In the genomic region with DNA sequence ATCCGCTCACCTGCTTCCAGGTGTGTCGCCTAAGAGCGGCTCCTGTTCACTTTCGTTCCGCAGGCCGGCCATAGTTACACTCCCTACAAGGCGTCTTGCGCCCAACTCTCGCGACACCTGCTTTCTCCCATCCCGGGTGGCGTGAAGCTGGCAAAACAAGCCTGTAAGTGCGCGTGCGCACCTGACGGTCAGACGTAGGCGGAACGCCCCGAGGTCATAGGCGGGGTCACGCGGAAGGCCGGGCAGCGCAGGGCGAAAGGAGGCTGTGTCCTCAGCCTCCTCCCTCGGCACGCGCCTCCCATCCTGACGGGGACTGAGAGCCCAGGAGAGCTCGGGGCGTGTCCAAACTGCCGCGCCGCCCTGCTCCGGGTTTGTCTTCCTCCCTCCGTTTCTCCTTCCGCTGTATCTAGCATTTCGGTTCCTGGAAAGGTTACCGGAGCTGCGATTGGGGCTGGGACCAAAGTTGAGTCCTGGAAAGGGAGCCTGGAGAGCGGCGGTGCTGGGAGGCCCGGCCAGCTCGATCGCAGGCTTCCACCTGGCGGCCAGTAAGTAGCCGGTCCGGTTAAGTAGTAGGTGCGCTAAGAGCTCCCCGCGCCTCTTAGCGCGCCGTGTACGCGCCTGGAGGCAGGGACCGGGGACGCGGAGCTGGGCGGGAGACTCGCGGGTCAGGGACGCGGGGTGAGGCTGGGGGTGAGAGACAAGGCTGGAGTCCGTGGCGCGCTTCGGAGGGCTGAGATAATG, we compare ENCODE assay signal across 1 cellular context.
TF ChIP-seq lines count a peak whose summit lies in the region.

TSS of gene ABHD18 (plus strand) at position 345 of the 741 bp plus-strand sequence. CDS start 17,550 bp downstream, outside the sequence.
A gene with protein sequence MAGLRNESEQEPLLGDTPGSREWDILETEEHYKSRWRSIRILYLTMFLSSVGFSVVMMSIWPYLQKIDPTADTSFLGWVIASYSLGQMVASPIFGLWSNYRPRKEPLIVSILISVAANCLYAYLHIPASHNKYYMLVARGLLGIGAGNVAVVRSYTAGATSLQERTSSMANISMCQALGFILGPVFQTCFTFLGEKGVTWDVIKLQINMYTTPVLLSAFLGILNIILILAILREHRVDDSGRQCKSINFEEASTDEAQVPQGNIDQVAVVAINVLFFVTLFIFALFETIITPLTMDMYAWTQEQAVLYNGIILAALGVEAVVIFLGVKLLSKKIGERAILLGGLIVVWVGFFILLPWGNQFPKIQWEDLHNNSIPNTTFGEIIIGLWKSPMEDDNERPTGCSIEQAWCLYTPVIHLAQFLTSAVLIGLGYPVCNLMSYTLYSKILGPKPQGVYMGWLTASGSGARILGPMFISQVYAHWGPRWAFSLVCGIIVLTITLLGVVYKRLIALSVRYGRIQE (minus strand): TSS at position 112 of the 741 bp plus-strand sequence. CDS start 40 bp downstream, at position 72.

TF ChIP-seq in WTC11, 78 proteins besides CTCF, POLR2A, EP300 and RAD21 (continued from another document and continues in another):
- TF ChIP-seq, protein P1, sequence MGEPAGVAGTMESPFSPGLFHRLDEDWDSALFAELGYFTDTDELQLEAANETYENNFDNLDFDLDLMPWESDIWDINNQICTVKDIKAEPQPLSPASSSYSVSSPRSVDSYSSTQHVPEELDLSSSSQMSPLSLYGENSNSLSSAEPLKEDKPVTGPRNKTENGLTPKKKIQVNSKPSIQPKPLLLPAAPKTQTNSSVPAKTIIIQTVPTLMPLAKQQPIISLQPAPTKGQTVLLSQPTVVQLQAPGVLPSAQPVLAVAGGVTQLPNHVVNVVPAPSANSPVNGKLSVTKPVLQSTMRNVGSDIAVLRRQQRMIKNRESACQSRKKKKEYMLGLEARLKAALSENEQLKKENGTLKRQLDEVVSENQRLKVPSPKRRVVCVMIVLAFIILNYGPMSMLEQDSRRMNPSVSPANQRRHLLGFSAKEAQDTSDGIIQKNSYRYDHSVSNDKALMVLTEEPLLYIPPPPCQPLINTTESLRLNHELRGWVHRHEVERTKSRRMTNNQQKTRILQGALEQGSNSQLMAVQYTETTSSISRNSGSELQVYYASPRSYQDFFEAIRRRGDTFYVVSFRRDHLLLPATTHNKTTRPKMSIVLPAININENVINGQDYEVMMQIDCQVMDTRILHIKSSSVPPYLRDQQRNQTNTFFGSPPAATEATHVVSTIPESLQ (CRISPR knock-in tag; IDR thresholded peaks at IDR 0.05), result no peak
- no peak for TF ChIP-seq IRF2 (CRISPR knock-in tag; IDR thresholded peaks at IDR 0.05; ENCODE audit: borderline replicate concordance, low read depth)
- no peak for TF ChIP-seq CBFB (CRISPR knock-in tag; IDR thresholded peaks at IDR 0.05; ENCODE audit: low read depth)
- no peak for TF ChIP-seq ZMAT4 (CRISPR knock-in tag; IDR thresholded peaks at IDR 0.05)
- no peak for TF ChIP-seq NFE2L1 (CRISPR knock-in tag; IDR thresholded peaks at IDR 0.05)
- no peak for TF ChIP-seq HMGA2 (CRISPR knock-in tag; IDR thresholded peaks at IDR 0.05)
- no peak for TF ChIP-seq FOXJ3 (CRISPR knock-in tag; IDR thresholded peaks at IDR 0.05; ENCODE audit: borderline replicate concordance)
- TF ChIP-seq, protein P2, sequence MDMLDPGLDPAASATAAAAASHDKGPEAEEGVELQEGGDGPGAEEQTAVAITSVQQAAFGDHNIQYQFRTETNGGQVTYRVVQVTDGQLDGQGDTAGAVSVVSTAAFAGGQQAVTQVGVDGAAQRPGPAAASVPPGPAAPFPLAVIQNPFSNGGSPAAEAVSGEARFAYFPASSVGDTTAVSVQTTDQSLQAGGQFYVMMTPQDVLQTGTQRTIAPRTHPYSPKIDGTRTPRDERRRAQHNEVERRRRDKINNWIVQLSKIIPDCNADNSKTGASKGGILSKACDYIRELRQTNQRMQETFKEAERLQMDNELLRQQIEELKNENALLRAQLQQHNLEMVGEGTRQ (CRISPR knock-in tag; IDR thresholded peaks at IDR 0.05), result peak; percentile 79
- TF ChIP-seq E2F4 (CRISPR knock-in tag; IDR thresholded peaks at IDR 0.05; ENCODE audit: borderline replicate concordance, low read depth), result no peak
- TF ChIP-seq MLX (CRISPR knock-in tag; IDR thresholded peaks at IDR 0.05), result no peak
- peak; percentile 92 for TF ChIP-seq HMGXB4 (CRISPR knock-in tag; IDR thresholded peaks at IDR 0.05)
- TF ChIP-seq ATF1 (CRISPR knock-in tag; IDR thresholded peaks at IDR 0.05), result no peak
- TF ChIP-seq ZNF121 (CRISPR knock-in tag; IDR thresholded peaks at IDR 0.05), result no peak
- no peak for TF ChIP-seq TCF7 (CRISPR knock-in tag; IDR thresholded peaks at IDR 0.05; ENCODE audit: low read depth)
- TF ChIP-seq E2F1 (CRISPR knock-in tag; IDR thresholded peaks at IDR 0.05), result no peak
- no peak for TF ChIP-seq CREB1 (CRISPR knock-in tag; IDR thresholded peaks at IDR 0.05)
- TF ChIP-seq MYBL2 (CRISPR knock-in tag; IDR thresholded peaks at IDR 0.05), result peak; percentile 22; the same call in 1 of the 2 replicates
- TF ChIP-seq SOX15 (CRISPR knock-in tag; IDR thresholded peaks at IDR 0.05), result no peak
- TF ChIP-seq, protein P3, sequence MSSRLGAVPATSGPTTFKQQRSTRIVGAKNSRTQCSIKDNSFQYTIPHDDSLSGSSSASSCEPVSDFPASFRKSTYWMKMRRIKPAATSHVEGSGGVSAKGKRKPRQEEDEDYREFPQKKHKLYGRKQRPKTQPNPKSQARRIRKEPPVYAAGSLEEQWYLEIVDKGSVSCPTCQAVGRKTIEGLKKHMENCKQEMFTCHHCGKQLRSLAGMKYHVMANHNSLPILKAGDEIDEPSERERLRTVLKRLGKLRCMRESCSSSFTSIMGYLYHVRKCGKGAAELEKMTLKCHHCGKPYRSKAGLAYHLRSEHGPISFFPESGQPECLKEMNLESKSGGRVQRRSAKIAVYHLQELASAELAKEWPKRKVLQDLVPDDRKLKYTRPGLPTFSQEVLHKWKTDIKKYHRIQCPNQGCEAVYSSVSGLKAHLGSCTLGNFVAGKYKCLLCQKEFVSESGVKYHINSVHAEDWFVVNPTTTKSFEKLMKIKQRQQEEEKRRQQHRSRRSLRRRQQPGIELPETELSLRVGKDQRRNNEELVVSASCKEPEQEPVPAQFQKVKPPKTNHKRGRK (CRISPR knock-in tag; IDR thresholded peaks at IDR 0.05; ENCODE audit: borderline replicate concordance), result no peak
- TF ChIP-seq GABPB1 (CRISPR knock-in tag; IDR thresholded peaks at IDR 0.05), result peak; percentile 82
- TF ChIP-seq ZBTB43 (CRISPR knock-in tag; IDR thresholded peaks at IDR 0.05), result no peak
- TF ChIP-seq, protein P4, sequence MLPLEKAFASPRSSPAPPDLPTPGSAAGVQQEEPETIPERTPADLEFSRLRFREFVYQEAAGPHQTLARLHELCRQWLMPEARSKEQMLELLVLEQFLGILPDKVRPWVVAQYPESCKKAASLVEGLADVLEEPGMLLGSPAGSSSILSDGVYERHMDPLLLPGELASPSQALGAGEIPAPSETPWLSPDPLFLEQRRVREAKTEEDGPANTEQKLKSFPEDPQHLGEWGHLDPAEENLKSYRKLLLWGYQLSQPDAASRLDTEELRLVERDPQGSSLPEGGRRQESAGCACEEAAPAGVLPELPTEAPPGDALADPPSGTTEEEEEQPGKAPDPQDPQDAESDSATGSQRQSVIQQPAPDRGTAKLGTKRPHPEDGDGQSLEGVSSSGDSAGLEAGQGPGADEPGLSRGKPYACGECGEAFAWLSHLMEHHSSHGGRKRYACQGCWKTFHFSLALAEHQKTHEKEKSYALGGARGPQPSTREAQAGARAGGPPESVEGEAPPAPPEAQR (CRISPR knock-in tag; IDR thresholded peaks at IDR 0.05), result no peak
- no peak for TF ChIP-seq NR1H2 (CRISPR knock-in tag; IDR thresholded peaks at IDR 0.05)
- no peak for TF ChIP-seq ZNF317 (CRISPR knock-in tag; IDR thresholded peaks at IDR 0.05; ENCODE audit: borderline replicate concordance, low read depth)
- peak; percentile 95 for TF ChIP-seq MAX (CRISPR knock-in tag; IDR thresholded peaks at IDR 0.05)
- TF ChIP-seq TEAD1 (CRISPR knock-in tag; IDR thresholded peaks at IDR 0.05), result peak; percentile 61
- TF ChIP-seq, protein P5, sequence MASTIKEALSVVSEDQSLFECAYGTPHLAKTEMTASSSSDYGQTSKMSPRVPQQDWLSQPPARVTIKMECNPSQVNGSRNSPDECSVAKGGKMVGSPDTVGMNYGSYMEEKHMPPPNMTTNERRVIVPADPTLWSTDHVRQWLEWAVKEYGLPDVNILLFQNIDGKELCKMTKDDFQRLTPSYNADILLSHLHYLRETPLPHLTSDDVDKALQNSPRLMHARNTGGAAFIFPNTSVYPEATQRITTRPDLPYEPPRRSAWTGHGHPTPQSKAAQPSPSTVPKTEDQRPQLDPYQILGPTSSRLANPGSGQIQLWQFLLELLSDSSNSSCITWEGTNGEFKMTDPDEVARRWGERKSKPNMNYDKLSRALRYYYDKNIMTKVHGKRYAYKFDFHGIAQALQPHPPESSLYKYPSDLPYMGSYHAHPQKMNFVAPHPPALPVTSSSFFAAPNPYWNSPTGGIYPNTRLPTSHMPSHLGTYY (CRISPR knock-in tag; IDR thresholded peaks at IDR 0.05), result no peak
- TF ChIP-seq AR (CRISPR knock-in tag; IDR thresholded peaks at IDR 0.05), result no peak
- peak; percentile 93 for TF ChIP-seq ETV6 (CRISPR knock-in tag; IDR thresholded peaks at IDR 0.05)
- TF ChIP-seq ZNF423 (CRISPR knock-in tag; IDR thresholded peaks at IDR 0.05), result no peak
- no peak for TF ChIP-seq NFATC4 (CRISPR knock-in tag; IDR thresholded peaks at IDR 0.05)
